In the genomic region with DNA sequence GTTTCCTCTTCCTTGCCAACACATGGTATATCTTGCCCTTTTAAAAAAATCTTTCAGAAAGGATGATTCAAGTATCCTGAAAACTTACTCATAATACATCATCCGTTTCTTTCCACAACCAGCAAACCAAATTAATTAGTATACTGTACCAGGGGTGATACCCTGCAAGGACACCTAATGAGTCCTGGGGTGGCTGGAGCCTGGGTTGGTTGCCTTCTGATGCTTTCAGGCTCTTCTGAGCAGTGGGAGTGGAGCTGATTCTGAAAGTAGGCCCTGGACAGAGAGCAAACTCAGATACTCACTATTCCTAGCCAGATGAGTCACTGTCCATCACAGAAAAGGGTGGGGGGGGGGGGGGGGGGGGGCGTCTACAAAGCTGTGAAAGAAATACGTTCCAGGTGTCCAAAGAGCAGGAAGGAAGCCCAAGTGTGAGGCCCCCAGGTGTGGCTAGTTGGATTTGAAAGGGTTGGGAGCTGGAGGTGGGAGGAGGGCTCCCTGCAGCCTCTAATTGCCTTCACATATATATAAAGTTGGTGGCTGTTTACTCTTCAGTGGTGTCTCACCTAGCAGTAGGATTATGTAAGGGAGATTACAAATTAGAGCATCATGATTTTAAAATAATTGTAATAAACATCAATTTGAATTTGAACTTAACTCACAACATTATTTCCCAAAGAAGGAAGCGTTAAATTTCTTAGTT, we compare ENCODE assay signal across 16 cellular contexts. TPM values are rescaled to one million over a fixed set of nuclear protein-coding genes. Genes with fewer than 3 reads are reported as not detected.
DNase-seq lines count a peak whose midpoint lies in the region; ATAC-seq and TF ChIP-seq lines count a peak whose summit lies in the region.
"Had no signal": no experiment of that assay in that cellular context is flagged by ENCODE, and none has a peak within 500 bp of the region (broad histone marks: within the 10 kb centered on the region; RNA-seq: fewer than 3 reads in every experiment).

No MANE protein-coding gene starts in this region.

- H3K4me3 ChIP-seq in lower leg skin (ENCODE audit: low read depth, poor library complexity, severe bottlenecking) (no peak overlapping the region), right cardiac atrium (ENCODE audit: low read length) (no peak overlapping the region)
- H3K4me3 ChIP-seq: ascending aorta, heart right ventricle, pancreas, uterus had no signal

- H3K27me3 ChIP-seq in right cardiac atrium (ENCODE audit: control insufficient read depth, insufficient read depth) = no peaks in the 10 kb centered on the region
- H3K27me3 ChIP-seq: ascending aorta, heart right ventricle, pancreas, uterus had no signal

- peak; percentile 86 for ATAC-seq in stimulated activated naive CD8-positive, alpha-beta T cell treated with anti-CD3 and anti-CD28 coated beads, Interleukin-15, Interleukin-2, amounts not matched to agents 100 U/mL and 50 U/mL, for 24 hours
- no peak for ATAC-seq in right cardiac atrium
- ATAC-seq: HCT116, pancreas had no signal

- H3K27ac ChIP-seq in right cardiac atrium (ENCODE audit: low read length) = no peak overlapping the region
- H3K27ac ChIP-seq: ascending aorta, heart right ventricle, pancreas, uterus had no signal

- peaks cover 16% of the 10 kb centered on the region for H3K4me1 Mint-ChIP-seq in activated naive CD4-positive, alpha-beta T cell treated with anti-CD3 and anti-CD28 coated beads, Interleukin-2, amount 50 U/mL, for 24 hours
- H3K4me1 Mint-ChIP-seq in activated naive CD4-positive, alpha-beta T cell treated with anti-CD3 and anti-CD28 coated beads, Interleukin-2, amount 10 ng/mL, durations not matched to agents 7 days and 5 days = no peaks in the 10 kb centered on the region

- H3K4me1 ChIP-seq in right cardiac atrium (ENCODE audit: control insufficient read depth, insufficient read depth, low read length) = no peaks in the 10 kb centered on the region
- H3K4me1 ChIP-seq: ascending aorta, uterus had no signal

- no peaks in the 10 kb centered on the region for H3K27me3 Mint-ChIP-seq in activated naive CD4-positive, alpha-beta T cell treated with anti-CD3 and anti-CD28 coated beads, Interleukin-2, amount 50 U/mL, for 24 hours
- H3K27me3 Mint-ChIP-seq in activated naive CD4-positive, alpha-beta T cell treated with anti-CD3 and anti-CD28 coated beads, Interleukin-2, amount 10 ng/mL, durations not matched to agents 7 days and 5 days = no peaks in the 10 kb centered on the region

- no peaks in the 10 kb centered on the region for H3K9me3 ChIP-seq in right cardiac atrium (ENCODE audit: control insufficient read depth, low read length)
- H3K9me3 ChIP-seq: ascending aorta, heart right ventricle, pancreas, uterus had no signal

- no peak for DNase-seq in activated naive CD4-positive, alpha-beta T cell treated with anti-CD3 and anti-CD28 coated beads, Interleukin-2, amount 10 ng/mL, durations not matched to agents 7 days and 5 days
- peak; percentile 90 for DNase-seq in NCI-H69 (lab: John Stamatoyannopoulos, UW)
- DNase-seq in dedifferentiated amniotic fluid mesenchymal stem cell (ENCODE audit: extremely low spot score) = peak; percentile 27
- DNase-seq in stimulated activated naive CD8-positive, alpha-beta T cell treated with anti-CD3 and anti-CD28 coated beads, Interleukin-15, Interleukin-2, amounts not matched to agents 100 U/mL and 50 U/mL, for 24 hours = peak; percentile 13
- no peak for DNase-seq in NCI-H446 (lab: John Stamatoyannopoulos, UW)
- no peak for DNase-seq in lower leg skin (ENCODE audit: low spot score in 2 of 2)
- no peak for DNase-seq in right cardiac atrium
- DNase-seq: activated CD8-positive, alpha-beta memory T cell treated with anti-CD3 and anti-CD28 coated beads, Interleukin-2, amount 50 U/mL, for 4 hours; heart right ventricle; NCI-H1048; pancreas; stimulated activated CD8-positive, alpha-beta memory T cell treated with anti-CD3 and anti-CD28 coated beads, Interleukin-4, amount 100 ng/mL, for 48 hours; uterus had no signal

- peak overlapping the region; percentile 23 for H3K27ac Mint-ChIP-seq in activated naive CD4-positive, alpha-beta T cell treated with anti-CD3 and anti-CD28 coated beads, Interleukin-2, amount 50 U/mL, for 24 hours
- no peak overlapping the region for H3K27ac Mint-ChIP-seq in activated naive CD4-positive, alpha-beta T cell treated with anti-CD3 and anti-CD28 coated beads, Interleukin-2, amount 10 ng/mL, durations not matched to agents 7 days and 5 days

- H3K36me3 Mint-ChIP-seq in activated naive CD4-positive, alpha-beta T cell treated with anti-CD3 and anti-CD28 coated beads, Interleukin-2, amount 50 U/mL, for 24 hours = peaks cover 4% of the 10 kb centered on the region
- peaks cover 29% of the 10 kb centered on the region for H3K36me3 Mint-ChIP-seq in activated naive CD4-positive, alpha-beta T cell treated with anti-CD3 and anti-CD28 coated beads, Interleukin-2, amount 10 ng/mL, durations not matched to agents 7 days and 5 days

- no peaks in the 10 kb centered on the region for H3K9me3 Mint-ChIP-seq in activated naive CD4-positive, alpha-beta T cell treated with anti-CD3 and anti-CD28 coated beads, Interleukin-2, amount 50 U/mL, for 24 hours
- no peaks in the 10 kb centered on the region for H3K9me3 Mint-ChIP-seq in activated naive CD4-positive, alpha-beta T cell treated with anti-CD3 and anti-CD28 coated beads, Interleukin-2, amount 10 ng/mL, durations not matched to agents 7 days and 5 days

- CTCF ChIA-PET in activated naive CD4-positive, alpha-beta T cell treated with anti-CD3 and anti-CD28 coated beads, Interleukin-2, amount 10 ng/mL, durations not matched to agents 7 days and 5 days (lab: Charles Lee) = no interaction called here

- H3K4me3 Mint-ChIP-seq in activated naive CD4-positive, alpha-beta T cell treated with anti-CD3 and anti-CD28 coated beads, Interleukin-2, amount 50 U/mL, for 24 hours = no peak overlapping the region
- no peak overlapping the region for H3K4me3 Mint-ChIP-seq in activated naive CD4-positive, alpha-beta T cell treated with anti-CD3 and anti-CD28 coated beads, Interleukin-2, amount 10 ng/mL, durations not matched to agents 7 days and 5 days

- WGBS in lower leg skin, 2 donors = 64 to 92% methylated on average over 4 of the region's 4 CpGs
- 79% methylated on average over 3 of the region's 4 CpGs for WGBS in right cardiac atrium

- no peak for TF ChIP-seq POLR2A in lower leg skin (IDR thresholded peaks at IDR 0.05)

- intact Hi-C loops in lower leg skin (cut with DNase I; ENCODE audit: low total_unique reads) (no loop called here), right cardiac atrium (cut with DNase I) (no loop called here)

- TF ChIP-seq CTCF in lower leg skin (IDR thresholded peaks at IDR 0.05) = no peak

RNA-seq across cellular contexts. Expression of a gene that starts 36.5 kb away (rescaled TPM):
- total RNA-seq in lower leg skin (10 to 100 TPM; 12.3 to 15.8 (median 13.1) TPM), right cardiac atrium (1 to 10 TPM; 5.3 to 6.7 (median 5.7) TPM)
- polyA plus RNA-seq in right cardiac atrium = 4.0 TPM

Comparison
In these comparisons a context has a peak if more than half of its experiments do, and no peak if none do; other contexts are left out.
1. DNase-seq: peak in NCI-H69 (single experiment), dedifferentiated amniotic fluid mesenchymal stem cell (single experiment) and stimulated activated naive CD8-positive, alpha-beta T cell treated with anti-CD3 and anti-CD28 coated beads, Interleukin-15, Interleukin-2, amounts not matched to agents 100 U/mL and 50 U/mL, for 24 hours (single experiment); none in activated naive CD4-positive, alpha-beta T cell treated with anti-CD3 and anti-CD28 coated beads, Interleukin-2, amount 10 ng/mL, durations not matched to agents 7 days and 5 days (single experiment), NCI-H446 (0 of 2), lower leg skin (0 of 2) and right cardiac atrium (0 of 3).